ENCODE assay signal across 17 cellular contexts in the genomic region with DNA sequence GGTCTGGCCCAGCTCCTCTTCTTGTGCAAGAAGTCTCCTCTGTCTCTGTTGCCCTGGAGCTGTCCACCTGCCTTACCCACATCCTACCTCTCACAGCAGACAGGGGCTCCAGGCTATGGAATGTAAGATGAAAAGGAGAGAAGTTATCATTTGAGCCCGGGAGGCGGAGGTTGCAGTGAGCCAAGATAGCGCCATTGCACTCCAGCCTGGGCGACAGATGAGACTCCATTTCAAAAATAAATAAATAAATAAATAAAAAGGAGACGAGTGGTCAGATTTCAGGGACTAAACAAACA.
"Had no signal": no experiment of that assay in that cellular context is flagged by ENCODE, and none has a peak within 500 bp of the region (broad histone marks: within the 10 kb centered on the region; RNA-seq: fewer than 3 reads in every experiment).

No MANE protein-coding gene starts in this region.

- H3K27ac ChIP-seq: adrenal gland, colonic mucosa, esophagus squamous epithelium, pancreas, thyroid gland, vagina had no signal

- H3K9me3 Mint-ChIP-seq: activated T-cell treated with anti-CD3 and anti-CD28 coated beads, Interleukin-2, amount 50 U/mL, for 24 hours had no signal

- ATAC-seq: pancreas; stimulated activated naive B cell treated with anti-CD40 and anti-IgM and Interleukin-4, amounts not matched to agents 10 μg/mL and 1 μg/mL and 100 μg/mL, for 72 hours had no signal

- H3K27me3 ChIP-seq: adrenal gland, colonic mucosa, esophagus squamous epithelium, pancreas, thyroid gland, vagina had no signal

- H3K36me3 Mint-ChIP-seq: activated CD4-positive, alpha-beta memory T cell treated with anti-CD3 and anti-CD28 coated beads for 36 hours had no signal

- DNase-seq: activated CD4-positive, alpha-beta memory T cell treated with anti-CD3 and anti-CD28 coated beads for 36 hours; activated effector memory CD4-positive, alpha-beta T cell treated with Interleukin-2 at 50 U/mL for 16 hours; activated naive CD4-positive, alpha-beta T cell treated with anti-CD3 and anti-CD28 coated beads, Interleukin-2, amount 50 U/mL, for 16 hours; activated T-cell treated with anti-CD3 and anti-CD28 coated beads, Interleukin-2, amount 50 U/mL, for 24 hours; adrenal gland; caudate nucleus; colonic mucosa; esophagus squamous epithelium; kidney glomerular epithelial cell; midbrain; pancreas; stimulated activated CD4-positive, alpha-beta T cell treated with anti-CD3 and anti-CD28 coated beads, Interleukin-2, amount 100 ng/mL, for 48 hours; stimulated activated naive B cell treated with anti-CD40 and anti-IgM and Interleukin-4, amounts not matched to agents 10 μg/mL and 1 μg/mL and 100 μg/mL, for 72 hours; thyroid gland had no signal

- H3K27ac Mint-ChIP-seq: activated CD4-positive, alpha-beta memory T cell treated with anti-CD3 and anti-CD28 coated beads for 36 hours; activated T-cell treated with anti-CD3 and anti-CD28 coated beads, Interleukin-2, amount 50 U/mL, for 24 hours; stimulated activated naive B cell treated with anti-CD40 and anti-IgM and Interleukin-4, amounts not matched to agents 10 μg/mL and 1 μg/mL and 100 μg/mL, for 72 hours had no signal

- H3K27me3 Mint-ChIP-seq: activated T-cell treated with anti-CD3 and anti-CD28 coated beads, Interleukin-2, amount 50 U/mL, for 24 hours had no signal

- H3K4me1 ChIP-seq: colonic mucosa, esophagus squamous epithelium, thyroid gland, vagina had no signal

- H3K4me3 ChIP-seq: adrenal gland, colonic mucosa, esophagus squamous epithelium, lung, pancreas, thyroid gland, vagina had no signal

- H3K36me3 ChIP-seq: adrenal gland, colonic mucosa, esophagus squamous epithelium, pancreas, thyroid gland, vagina had no signal

- H3K4me3 Mint-ChIP-seq: activated CD4-positive, alpha-beta memory T cell treated with anti-CD3 and anti-CD28 coated beads for 36 hours; activated T-cell treated with anti-CD3 and anti-CD28 coated beads, Interleukin-2, amount 50 U/mL, for 24 hours; stimulated activated naive B cell treated with anti-CD40 and anti-IgM and Interleukin-4, amounts not matched to agents 10 μg/mL and 1 μg/mL and 100 μg/mL, for 72 hours had no signal

- FAIRE-seq: endometrium, pancreas had no signal
